ENCODE assay signal across 1 cellular context in the genomic region with DNA sequence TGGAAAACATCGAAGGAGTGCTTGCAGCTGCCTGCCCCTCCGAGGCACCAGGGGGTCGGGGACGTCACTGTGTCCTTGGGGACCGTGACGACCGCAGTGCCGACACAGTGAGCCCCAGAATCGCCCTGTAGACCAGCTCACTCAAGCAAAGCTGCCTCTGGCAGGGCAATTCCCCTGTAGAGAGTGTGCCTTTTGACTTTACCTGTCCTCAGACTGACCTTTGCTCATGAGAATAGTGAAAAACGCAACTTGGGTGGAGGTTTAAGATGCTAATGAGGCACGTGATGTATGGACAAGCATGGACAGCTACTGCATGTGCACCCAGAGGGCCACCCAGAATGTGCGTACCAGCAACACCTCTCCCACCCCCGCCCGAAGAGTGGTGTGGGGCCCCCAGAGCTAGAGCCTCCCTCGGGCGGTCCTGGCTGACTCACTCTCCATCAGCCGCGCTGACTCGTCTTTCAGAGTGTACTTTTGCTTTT.
TF ChIP-seq lines count a peak whose summit lies in the region.

No MANE protein-coding gene starts in this region.

TF ChIP-seq in HepG2, 621 proteins besides CTCF, POLR2A, EP300 and RAD21 (continued from another document):
- TF ChIP-seq, protein P1, sequence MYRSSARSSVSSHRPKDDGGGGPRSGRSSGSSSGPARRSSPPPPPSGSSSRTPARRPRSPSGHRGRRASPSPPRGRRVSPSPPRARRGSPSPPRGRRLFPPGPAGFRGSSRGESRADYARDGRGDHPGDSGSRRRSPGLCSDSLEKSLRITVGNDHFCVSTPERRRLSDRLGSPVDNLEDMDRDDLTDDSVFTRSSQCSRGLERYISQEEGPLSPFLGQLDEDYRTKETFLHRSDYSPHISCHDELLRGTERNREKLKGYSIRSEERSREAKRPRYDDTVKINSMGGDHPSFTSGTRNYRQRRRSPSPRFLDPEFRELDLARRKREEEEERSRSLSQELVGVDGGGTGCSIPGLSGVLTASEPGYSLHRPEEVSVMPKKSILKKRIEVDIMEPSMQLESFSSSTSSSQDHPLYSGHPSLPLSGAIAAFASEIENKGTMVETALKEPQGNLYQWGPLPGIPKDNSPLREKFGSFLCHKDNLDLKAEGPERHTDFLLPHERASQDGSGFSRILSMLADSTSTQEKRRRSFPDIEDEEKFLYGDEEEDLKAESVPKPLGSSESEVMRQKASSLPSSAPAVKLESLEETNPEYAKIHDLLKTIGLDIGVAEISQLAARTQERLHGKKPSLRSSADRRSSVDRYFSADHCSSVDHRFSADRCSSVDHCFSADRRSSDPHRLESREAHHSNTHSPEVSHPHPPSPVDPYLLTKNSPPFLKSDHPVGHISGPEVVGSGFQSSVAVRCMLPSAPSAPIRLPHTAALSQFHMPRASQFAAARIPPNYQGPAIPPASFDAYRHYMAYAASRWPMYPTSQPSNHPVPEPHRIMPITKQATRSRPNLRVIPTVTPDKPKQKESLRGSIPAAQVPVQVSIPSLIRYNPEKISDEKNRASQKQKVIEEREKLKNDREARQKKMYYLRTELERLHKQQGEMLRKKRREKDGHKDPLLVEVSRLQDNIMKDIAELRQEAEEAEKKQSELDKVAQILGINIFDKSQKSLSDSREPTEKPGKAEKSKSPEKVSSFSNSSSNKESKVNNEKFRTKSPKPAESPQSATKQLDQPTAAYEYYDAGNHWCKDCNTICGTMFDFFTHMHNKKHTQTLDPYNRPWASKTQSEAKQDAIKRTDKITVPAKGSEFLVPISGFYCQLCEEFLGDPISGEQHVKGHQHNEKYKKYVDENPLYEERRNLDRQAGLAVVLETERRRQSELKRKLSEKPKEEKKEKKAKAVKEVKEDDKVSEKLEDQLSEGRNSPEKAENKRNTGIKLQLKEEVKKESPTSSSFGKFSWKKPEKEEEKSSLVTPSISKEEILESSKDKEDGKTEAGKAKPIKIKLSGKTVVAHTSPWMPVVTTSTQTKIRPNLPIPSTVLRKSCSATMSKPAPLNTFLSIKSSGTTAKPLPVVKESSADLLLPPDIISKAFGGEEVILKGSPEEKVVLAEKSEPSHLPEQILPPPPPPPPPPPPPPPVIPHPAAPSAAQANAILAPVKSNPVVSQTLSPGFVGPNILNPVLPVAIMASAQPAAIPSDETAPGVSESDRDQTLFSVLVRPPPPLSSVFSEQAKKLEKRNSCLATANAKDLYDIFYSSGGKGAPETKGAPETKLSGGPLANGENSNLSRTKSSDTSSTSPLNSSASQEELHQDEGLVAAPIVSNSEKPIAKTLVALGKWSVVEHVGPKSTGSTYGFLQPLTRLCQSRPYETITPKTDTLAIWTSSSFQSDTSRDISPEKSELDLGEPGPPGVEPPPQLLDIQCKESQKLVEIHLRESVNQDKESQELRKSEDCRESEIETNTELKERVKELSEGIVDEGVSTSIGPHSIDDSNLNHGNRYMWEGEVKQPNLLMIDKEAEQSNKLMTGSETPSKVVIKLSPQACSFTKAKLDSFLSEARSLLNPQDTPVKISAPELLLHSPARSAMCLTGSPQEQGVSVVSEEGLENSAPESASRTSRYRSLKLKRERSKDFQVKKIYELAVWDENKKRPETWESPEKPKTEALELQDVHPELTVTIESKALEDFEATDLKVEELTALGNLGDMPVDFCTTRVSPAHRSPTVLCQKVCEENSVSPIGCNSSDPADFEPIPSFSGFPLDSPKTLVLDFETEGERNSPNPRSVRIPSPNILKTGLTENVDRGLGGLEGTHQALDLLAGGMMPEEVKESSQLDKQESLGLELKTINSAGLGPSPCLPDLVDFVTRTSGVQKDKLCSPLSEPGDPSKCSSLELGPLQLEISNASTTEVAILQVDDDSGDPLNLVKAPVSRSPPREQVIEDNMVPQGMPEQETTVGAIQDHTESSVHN (CRISPR knock-in tag; IDR thresholded peaks at IDR 0.05): no peak
- TF ChIP-seq, protein P2, sequence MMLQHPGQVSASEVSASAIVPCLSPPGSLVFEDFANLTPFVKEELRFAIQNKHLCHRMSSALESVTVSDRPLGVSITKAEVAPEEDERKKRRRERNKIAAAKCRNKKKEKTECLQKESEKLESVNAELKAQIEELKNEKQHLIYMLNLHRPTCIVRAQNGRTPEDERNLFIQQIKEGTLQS (CRISPR knock-in tag; IDR thresholded peaks at IDR 0.05): no peak
- TF ChIP-seq, protein P3, sequence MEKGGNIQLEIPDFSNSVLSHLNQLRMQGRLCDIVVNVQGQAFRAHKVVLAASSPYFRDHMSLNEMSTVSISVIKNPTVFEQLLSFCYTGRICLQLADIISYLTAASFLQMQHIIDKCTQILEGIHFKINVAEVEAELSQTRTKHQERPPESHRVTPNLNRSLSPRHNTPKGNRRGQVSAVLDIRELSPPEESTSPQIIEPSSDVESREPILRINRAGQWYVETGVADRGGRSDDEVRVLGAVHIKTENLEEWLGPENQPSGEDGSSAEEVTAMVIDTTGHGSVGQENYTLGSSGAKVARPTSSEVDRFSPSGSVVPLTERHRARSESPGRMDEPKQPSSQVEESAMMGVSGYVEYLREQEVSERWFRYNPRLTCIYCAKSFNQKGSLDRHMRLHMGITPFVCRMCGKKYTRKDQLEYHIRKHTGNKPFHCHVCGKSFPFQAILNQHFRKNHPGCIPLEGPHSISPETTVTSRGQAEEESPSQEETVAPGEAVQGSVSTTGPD (CRISPR knock-in tag; IDR thresholded peaks at IDR 0.05): no peak
- TF ChIP-seq PCBP2 (optimal IDR thresholded peaks at IDR 0.05; ENCODE audit: low read depth, low read length, poor library complexity, severe bottlenecking) (no peak), ZNF24 (IDR thresholded peaks at IDR 0.05) (no peak), ZSCAN29 (CRISPR knock-in tag; conservative IDR thresholded peaks at IDR 0.05) (no peak), ZBTB3 (CRISPR knock-in tag; IDR thresholded peaks at IDR 0.05; ENCODE audit: borderline replicate concordance, low read depth) (no peak), ZSCAN31 (CRISPR knock-in tag; IDR thresholded peaks at IDR 0.05; ENCODE audit: low read depth) (no peak), THYN1 (CRISPR knock-in tag; IDR thresholded peaks at IDR 0.05; ENCODE audit: borderline replicate concordance, low read depth) (no peak), ZSCAN12 (CRISPR knock-in tag; IDR thresholded peaks at IDR 0.05) (no peak), PAF1 (CRISPR knock-in tag; IDR thresholded peaks at IDR 0.05) (no peak), KDM2A (CRISPR knock-in tag; IDR thresholded peaks at IDR 0.05; ENCODE audit: borderline replicate concordance, low read depth) (no peak), ZNF225 (CRISPR knock-in tag; IDR thresholded peaks at IDR 0.05) (no peak)
- TF ChIP-seq, protein P4, sequence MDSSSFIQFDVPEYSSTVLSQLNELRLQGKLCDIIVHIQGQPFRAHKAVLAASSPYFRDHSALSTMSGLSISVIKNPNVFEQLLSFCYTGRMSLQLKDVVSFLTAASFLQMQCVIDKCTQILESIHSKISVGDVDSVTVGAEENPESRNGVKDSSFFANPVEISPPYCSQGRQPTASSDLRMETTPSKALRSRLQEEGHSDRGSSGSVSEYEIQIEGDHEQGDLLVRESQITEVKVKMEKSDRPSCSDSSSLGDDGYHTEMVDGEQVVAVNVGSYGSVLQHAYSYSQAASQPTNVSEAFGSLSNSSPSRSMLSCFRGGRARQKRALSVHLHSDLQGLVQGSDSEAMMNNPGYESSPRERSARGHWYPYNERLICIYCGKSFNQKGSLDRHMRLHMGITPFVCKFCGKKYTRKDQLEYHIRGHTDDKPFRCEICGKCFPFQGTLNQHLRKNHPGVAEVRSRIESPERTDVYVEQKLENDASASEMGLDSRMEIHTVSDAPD (CRISPR knock-in tag; IDR thresholded peaks at IDR 0.05): no peak
- TF ChIP-seq, protein P5, sequence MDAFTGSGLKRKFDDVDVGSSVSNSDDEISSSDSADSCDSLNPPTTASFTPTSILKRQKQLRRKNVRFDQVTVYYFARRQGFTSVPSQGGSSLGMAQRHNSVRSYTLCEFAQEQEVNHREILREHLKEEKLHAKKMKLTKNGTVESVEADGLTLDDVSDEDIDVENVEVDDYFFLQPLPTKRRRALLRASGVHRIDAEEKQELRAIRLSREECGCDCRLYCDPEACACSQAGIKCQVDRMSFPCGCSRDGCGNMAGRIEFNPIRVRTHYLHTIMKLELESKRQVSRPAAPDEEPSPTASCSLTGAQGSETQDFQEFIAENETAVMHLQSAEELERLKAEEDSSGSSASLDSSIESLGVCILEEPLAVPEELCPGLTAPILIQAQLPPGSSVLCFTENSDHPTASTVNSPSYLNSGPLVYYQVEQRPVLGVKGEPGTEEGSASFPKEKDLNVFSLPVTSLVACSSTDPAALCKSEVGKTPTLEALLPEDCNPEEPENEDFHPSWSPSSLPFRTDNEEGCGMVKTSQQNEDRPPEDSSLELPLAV (CRISPR knock-in tag; conservative IDR thresholded peaks at IDR 0.05; ENCODE audit: low read depth): no peak
